Comparison of ENCODE assay signal across 1 cellular context in the genomic region with DNA sequence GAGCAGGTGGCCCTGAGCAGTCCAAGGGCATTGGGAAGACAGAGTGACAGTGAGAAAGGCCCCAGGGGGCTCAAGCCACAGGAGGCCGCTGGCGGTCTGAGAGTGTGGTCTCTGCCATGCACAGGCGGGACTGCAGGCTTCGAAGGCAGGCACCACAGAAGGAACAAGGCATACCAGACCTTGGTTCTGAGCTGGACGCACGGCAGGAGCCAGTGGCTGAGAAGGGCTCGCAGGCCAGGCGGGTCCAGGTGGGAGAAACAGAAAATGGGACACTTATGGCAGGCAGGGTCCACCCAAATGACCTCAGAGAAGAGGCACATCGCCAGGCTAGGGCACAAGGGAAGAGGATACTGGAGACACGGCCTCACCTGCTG.
TF ChIP-seq lines count a peak whose summit lies in the region.

No MANE protein-coding gene starts in this region.

TF ChIP-seq in H1, 55 proteins besides CTCF, POLR2A, EP300 and RAD21:
- no peak for TF ChIP-seq HDAC2 (IDR thresholded peaks at IDR 0.05; ENCODE audit: borderline replicate concordance in 1 of 2, low read depth in 2 of 2, low read length in 2 of 2)
- no peak for TF ChIP-seq RNF2 (IDR thresholded peaks at IDR 0.05; ENCODE audit: borderline replicate concordance, low read depth, low read length, missing control alignments, poor library complexity, severe bottlenecking)
- no peak for TF ChIP-seq KDM4A (IDR thresholded peaks at IDR 0.05; ENCODE audit: low read depth, low read length, severe bottlenecking)
- no peak for TF ChIP-seq JUND (IDR thresholded peaks at IDR 0.05; ENCODE audit: low read length)
- TF ChIP-seq BRCA1 (IDR thresholded peaks at IDR 0.05; ENCODE audit: low read depth, low read length), result no peak
- TF ChIP-seq SAP30 (IDR thresholded peaks at IDR 0.05; ENCODE audit: insufficient read depth, insufficient replicate concordance, low read length), result no peak
- TF ChIP-seq BACH1 (IDR thresholded peaks at IDR 0.05; ENCODE audit: low read length), result no peak
- TF ChIP-seq EZH2 (IDR thresholded peaks at IDR 0.05; ENCODE audit: low read depth, low read length, severe bottlenecking), result no peak
- TF ChIP-seq FOSL1 (IDR thresholded peaks at IDR 0.05; ENCODE audit: insufficient read depth, low read depth, low read length), result no peak
- TF ChIP-seq CBX5 (IDR thresholded peaks at IDR 0.05; ENCODE audit: low read depth, low read length), result no peak
- TF ChIP-seq GABPA (IDR thresholded peaks at IDR 0.05; ENCODE audit: borderline replicate concordance, insufficient read depth, low read length), result no peak
- TF ChIP-seq, protein P1, sequence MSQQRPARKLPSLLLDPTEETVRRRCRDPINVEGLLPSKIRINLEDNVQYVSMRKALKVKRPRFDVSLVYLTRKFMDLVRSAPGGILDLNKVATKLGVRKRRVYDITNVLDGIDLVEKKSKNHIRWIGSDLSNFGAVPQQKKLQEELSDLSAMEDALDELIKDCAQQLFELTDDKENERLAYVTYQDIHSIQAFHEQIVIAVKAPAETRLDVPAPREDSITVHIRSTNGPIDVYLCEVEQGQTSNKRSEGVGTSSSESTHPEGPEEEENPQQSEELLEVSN (IDR thresholded peaks at IDR 0.05), result no peak
- no peak for TF ChIP-seq RFX5 (IDR thresholded peaks at IDR 0.05; ENCODE audit: borderline replicate concordance, low read depth, low read length)
- no peak for TF ChIP-seq ASH2L (IDR thresholded peaks at IDR 0.05; ENCODE audit: low read length)
- no peak for TF ChIP-seq GTF2F1 (IDR thresholded peaks at IDR 0.05; ENCODE audit: borderline replicate concordance, low read depth, low read length)
- TF ChIP-seq CEBPB (IDR thresholded peaks at IDR 0.05; ENCODE audit: low read depth, low read length), result no peak
- TF ChIP-seq SUZ12 (IDR thresholded peaks at IDR 0.05; ENCODE audit: low read length), result no peak
- TF ChIP-seq, protein P2, sequence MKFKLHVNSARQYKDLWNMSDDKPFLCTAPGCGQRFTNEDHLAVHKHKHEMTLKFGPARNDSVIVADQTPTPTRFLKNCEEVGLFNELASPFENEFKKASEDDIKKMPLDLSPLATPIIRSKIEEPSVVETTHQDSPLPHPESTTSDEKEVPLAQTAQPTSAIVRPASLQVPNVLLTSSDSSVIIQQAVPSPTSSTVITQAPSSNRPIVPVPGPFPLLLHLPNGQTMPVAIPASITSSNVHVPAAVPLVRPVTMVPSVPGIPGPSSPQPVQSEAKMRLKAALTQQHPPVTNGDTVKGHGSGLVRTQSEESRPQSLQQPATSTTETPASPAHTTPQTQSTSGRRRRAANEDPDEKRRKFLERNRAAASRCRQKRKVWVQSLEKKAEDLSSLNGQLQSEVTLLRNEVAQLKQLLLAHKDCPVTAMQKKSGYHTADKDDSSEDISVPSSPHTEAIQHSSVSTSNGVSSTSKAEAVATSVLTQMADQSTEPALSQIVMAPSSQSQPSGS (IDR thresholded peaks at IDR 0.05; ENCODE audit: low read length), result no peak
TF ChIP-seq in H1: peak in this region for 0.
